21 cellular contexts compared by ENCODE assay signal in the genomic region with DNA sequence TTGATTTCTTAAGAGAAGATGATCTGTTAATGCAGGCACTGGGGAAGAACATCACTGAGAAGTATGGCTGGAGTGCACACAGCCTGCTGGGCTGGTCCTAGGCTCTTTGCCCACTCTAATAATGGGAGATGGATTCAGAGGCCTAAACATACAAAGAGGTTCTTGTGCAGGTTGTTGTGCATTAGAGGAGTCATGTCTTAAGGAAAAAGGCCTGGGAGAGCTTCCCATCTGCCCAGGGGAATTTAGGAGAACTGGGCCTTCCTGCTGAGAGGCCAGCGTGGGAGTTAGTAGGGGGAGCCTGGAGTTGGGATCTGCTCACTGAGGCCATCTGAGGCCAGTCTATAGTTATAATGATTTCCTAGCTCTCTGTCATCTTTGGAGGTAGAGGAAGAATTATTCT.
"Had no signal": no experiment of that assay in that cellular context is flagged by ENCODE, and none has a peak within 500 bp of the region (broad histone marks: within the 10 kb centered on the region; RNA-seq: fewer than 3 reads in every experiment).

No MANE protein-coding gene starts in this region.

- H3K27ac ChIP-seq: colonic mucosa, epithelial cell of prostate, uterus had no signal

- H3K4me3 ChIP-seq: colonic mucosa, gastroesophageal sphincter, thyroid gland, uterus had no signal

- H3K36me3 Mint-ChIP-seq: activated CD4-positive, alpha-beta memory T cell treated with anti-CD3 and anti-CD28 coated beads for 36 hours; activated naive CD8-positive, alpha-beta T cell treated with anti-CD3 and anti-CD28 coated beads, Interleukin-2, amount 10 ng/mL, durations not matched to agents 7 days and 5 days; natural killer cell treated with Interleukin-12 subunit alpha and Interleukin-12 subunit beta and Interleukin-15 and Interleukin-18, amount 100 ng/mL, for 72 hours had no signal

- H3K27ac Mint-ChIP-seq: activated CD4-positive, alpha-beta memory T cell treated with anti-CD3 and anti-CD28 coated beads for 36 hours; activated naive CD4-positive, alpha-beta T cell treated with anti-CD3 and anti-CD28 coated beads for 36 hours; activated naive CD8-positive, alpha-beta T cell treated with anti-CD3 and anti-CD28 coated beads, Interleukin-2, amount 10 ng/mL, durations not matched to agents 7 days and 5 days; activated T-cell treated with anti-CD3 and anti-CD28 coated beads, Interleukin-2, amount 50 U/mL, for 72 hours; natural killer cell treated with Interleukin-12 subunit alpha and Interleukin-12 subunit beta and Interleukin-15 and Interleukin-18, amount 100 ng/mL, for 72 hours; T-helper 1 cell treated with Interleukin-12 subunit alpha and Interleukin-12 subunit beta and Interleukin-4 antibody, amounts not matched to agents 30 μg/mL and 1 μg/mL, for 36 hours had no signal

- H3K36me3 ChIP-seq: colonic mucosa, gastroesophageal sphincter, thyroid gland, uterus had no signal

- H3K4me3 Mint-ChIP-seq: activated CD4-positive, alpha-beta memory T cell treated with anti-CD3 and anti-CD28 coated beads for 36 hours; activated naive CD4-positive, alpha-beta T cell treated with anti-CD3 and anti-CD28 coated beads for 36 hours; activated naive CD8-positive, alpha-beta T cell treated with anti-CD3 and anti-CD28 coated beads, Interleukin-2, amount 10 ng/mL, durations not matched to agents 7 days and 5 days; activated T-cell treated with anti-CD3 and anti-CD28 coated beads, Interleukin-2, amount 50 U/mL, for 72 hours; natural killer cell treated with Interleukin-12 subunit alpha and Interleukin-12 subunit beta and Interleukin-15 and Interleukin-18, amount 100 ng/mL, for 72 hours; T-helper 1 cell treated with Interleukin-12 subunit alpha and Interleukin-12 subunit beta and Interleukin-4 antibody, amounts not matched to agents 30 μg/mL and 1 μg/mL, for 36 hours had no signal

- DNase-seq: activated CD4-positive, alpha-beta memory T cell treated with anti-CD3 and anti-CD28 coated beads for 36 hours; activated CD4-positive, alpha-beta T cell treated with anti-CD3 and anti-CD28 coated beads for 4 hours; activated CD4-positive, CD25-positive, alpha-beta regulatory T cell; activated effector memory CD4-positive, alpha-beta T cell treated with Interleukin-2 at 50 U/mL for 16 hours; activated naive CD4-positive, alpha-beta T cell treated with anti-CD3 and anti-CD28 coated beads for 36 hours; activated naive CD8-positive, alpha-beta T cell treated with anti-CD3 and anti-CD28 coated beads, Interleukin-2, amount 10 ng/mL, durations not matched to agents 7 days and 5 days; activated T-cell treated with anti-CD3 and anti-CD28 coated beads, Interleukin-2, amount 50 U/mL, for 72 hours; amniotic stem cell; colonic mucosa; mammary epithelial cell; occipital lobe; posterior cingulate gyrus; stimulated activated CD4-positive, alpha-beta T cell treated with anti-CD3 and anti-CD28 coated beads, Interleukin-4, amount 100 ng/mL, for 24 hours; stimulated activated naive CD8-positive, alpha-beta T cell treated with anti-CD3 and anti-CD28 coated beads, Interleukin-15, Interleukin-2, amounts not matched to agents 100 U/mL and 50 U/mL, for 24 hours; T1000; thyroid gland; uterus had no signal

- H3K4me1 Mint-ChIP-seq: activated naive CD8-positive, alpha-beta T cell treated with anti-CD3 and anti-CD28 coated beads, Interleukin-2, amount 10 ng/mL, durations not matched to agents 7 days and 5 days had no signal

- ATAC-seq: activated T-cell treated with anti-CD3 and anti-CD28 coated beads, Interleukin-2, amount 50 U/mL, for 72 hours; gastroesophageal sphincter; stimulated activated naive CD8-positive, alpha-beta T cell treated with anti-CD3 and anti-CD28 coated beads, Interleukin-15, Interleukin-2, amounts not matched to agents 100 U/mL and 50 U/mL, for 24 hours had no signal

- H3K9me3 Mint-ChIP-seq: activated CD4-positive, alpha-beta memory T cell treated with anti-CD3 and anti-CD28 coated beads for 36 hours; activated naive CD4-positive, alpha-beta T cell treated with anti-CD3 and anti-CD28 coated beads for 36 hours; activated naive CD8-positive, alpha-beta T cell treated with anti-CD3 and anti-CD28 coated beads, Interleukin-2, amount 10 ng/mL, durations not matched to agents 7 days and 5 days; activated T-cell treated with anti-CD3 and anti-CD28 coated beads, Interleukin-2, amount 50 U/mL, for 72 hours; natural killer cell treated with Interleukin-12 subunit alpha and Interleukin-12 subunit beta and Interleukin-15 and Interleukin-18, amount 100 ng/mL, for 72 hours; T-helper 1 cell treated with Interleukin-12 subunit alpha and Interleukin-12 subunit beta and Interleukin-4 antibody, amounts not matched to agents 30 μg/mL and 1 μg/mL, for 36 hours had no signal

- H3K27me3 ChIP-seq: colonic mucosa, gastroesophageal sphincter, thyroid gland, uterus had no signal

- H3K9me3 ChIP-seq: colonic mucosa, gastroesophageal sphincter, thyroid gland, uterus had no signal

- H3K4me1 ChIP-seq: colonic mucosa, gastroesophageal sphincter, uterus had no signal
